22 cellular contexts compared by ENCODE assay signal in genomic region chr17:47812146-47812920, GRCh38. TPM values are rescaled to one million over a fixed set of nuclear protein-coding genes. Genes with fewer than 3 reads are reported as not detected.
A peak's percentile ranks its signal among the peaks of the same experiment; 100 is the strongest.
DNase-seq lines count a peak whose midpoint lies in the region; ATAC-seq and TF ChIP-seq lines count a peak whose summit lies in the region.
"Had no signal": no experiment of that assay in that cellular context is flagged by ENCODE, and none has a peak within 500 bp of the region (broad histone marks: within the 10 kb centered on the region; RNA-seq: fewer than 3 reads in every experiment).

No MANE protein-coding gene starts in this region.

- no peaks in the 10 kb centered on the region for H3K4me1 ChIP-seq in right lobe of liver

- H3K36me3 Mint-ChIP-seq in activated CD8-positive, alpha-beta T cell treated with anti-CD3 and anti-CD28 coated beads, Interleukin-2, amount 10 ng/mL, durations not matched to agents 7 days and 5 days (ENCODE audit: low read depth), result peaks cover 50% of the 10 kb centered on the region
- H3K36me3 Mint-ChIP-seq in activated CD8-positive, alpha-beta T cell treated with anti-CD3 and anti-CD28 coated beads for 36 hours (ENCODE audit: low read depth), result peaks cover 15% of the 10 kb centered on the region
- peaks cover 26% of the 10 kb centered on the region for H3K36me3 Mint-ChIP-seq in T-helper 17 cell (ENCODE audit: low read depth)
- peaks cover 84% of the 10 kb centered on the region for H3K36me3 Mint-ChIP-seq in stimulated activated effector memory CD8-positive, alpha-beta T cell treated with anti-CD3 and anti-CD28 coated beads, Interleukin-12 subunit alpha, Interleukin-12 subunit beta, amount 100 ng/mL, for 72 hours

- H3K27ac Mint-ChIP-seq in activated CD8-positive, alpha-beta T cell treated with anti-CD3 and anti-CD28 coated beads, Interleukin-2, amount 10 ng/mL, durations not matched to agents 7 days and 5 days, result peak overlapping the region; percentile 17
- H3K27ac Mint-ChIP-seq in activated CD8-positive, alpha-beta T cell treated with anti-CD3 and anti-CD28 coated beads for 36 hours, result no peak overlapping the region
- H3K27ac Mint-ChIP-seq in T-helper 17 cell, result peak overlapping the region; percentile 87
- peak overlapping the region; percentile 92 for H3K27ac Mint-ChIP-seq in stimulated activated effector memory CD8-positive, alpha-beta T cell treated with anti-CD3 and anti-CD28 coated beads, Interleukin-12 subunit alpha, Interleukin-12 subunit beta, amount 100 ng/mL, for 72 hours
- H3K27ac Mint-ChIP-seq: GM23338 had no signal

- no peak for TF ChIP-seq CTCF in activated CD8-positive, alpha-beta T cell treated with anti-CD3 and anti-CD28 coated beads for 36 hours (IDR thresholded peaks at IDR 0.05)
- TF ChIP-seq CTCF in right lobe of liver (IDR thresholded peaks at IDR 0.05), result no peak

- no peaks in the 10 kb centered on the region for H3K27me3 ChIP-seq in right lobe of liver
- H3K27me3 ChIP-seq: MG63, ovary had no signal

- 70% methylated on average over 10 of the region's 18 CpGs for whole genome bisulfite sequencing in right lobe of liver (ENCODE audit: insufficient coverage, low coverage, low lambda C conversion rate, missing lambda C conversion rate)

- no peaks in the 10 kb centered on the region for H3K9me3 Mint-ChIP-seq in activated CD8-positive, alpha-beta T cell treated with anti-CD3 and anti-CD28 coated beads, Interleukin-2, amount 10 ng/mL, durations not matched to agents 7 days and 5 days (ENCODE audit: insufficient read depth)
- no peaks in the 10 kb centered on the region for H3K9me3 Mint-ChIP-seq in activated CD8-positive, alpha-beta T cell treated with anti-CD3 and anti-CD28 coated beads for 36 hours
- no peaks in the 10 kb centered on the region for H3K9me3 Mint-ChIP-seq in stimulated activated effector memory CD8-positive, alpha-beta T cell treated with anti-CD3 and anti-CD28 coated beads, Interleukin-12 subunit alpha, Interleukin-12 subunit beta, amount 100 ng/mL, for 72 hours
- H3K9me3 Mint-ChIP-seq: GM23338 had no signal

- DNase-seq in activated CD8-positive, alpha-beta T cell treated with anti-CD3 and anti-CD28 coated beads, Interleukin-2, amount 10 ng/mL, durations not matched to agents 7 days and 5 days, result no peak
- no peak for DNase-seq in activated CD8-positive, alpha-beta T cell treated with anti-CD3 and anti-CD28 coated beads for 36 hours
- DNase-seq in T-helper 17 cell (no peak), right lobe of liver (peak in 2 of 3 donors; percentile 14 to 43), HCEC 1CT (no peak), NAMALWA (ENCODE audit: low spot score) (no peak)
- no peak for DNase-seq in stimulated activated effector memory CD8-positive, alpha-beta T cell treated with anti-CD3 and anti-CD28 coated beads, Interleukin-12 subunit alpha, Interleukin-12 subunit beta, amount 100 ng/mL, for 72 hours (ENCODE audit: low spot score in 2 of 2)
- DNase-seq: activated CD4-positive, alpha-beta T cell treated with anti-CD3 and anti-CD28 coated beads for 4 hours; C1 segment of cervical spinal cord; central memory CD4-positive, alpha-beta T cell; effector memory CD4-positive, alpha-beta T cell; left ventricle myocardium superior; MG63; NCI-H1694; NCI-H2227 treated with DMSO at 0.1 percent for 48 hours; stimulated activated CD4-positive, alpha-beta T cell treated with anti-CD3 and anti-CD28 coated beads, Interleukin-4, amount 100 ng/mL, for 24 hours had no signal

- peaks cover 5% of the 10 kb centered on the region for H3K4me1 Mint-ChIP-seq in activated CD8-positive, alpha-beta T cell treated with anti-CD3 and anti-CD28 coated beads, Interleukin-2, amount 10 ng/mL, durations not matched to agents 7 days and 5 days (ENCODE audit: low read depth)
- peaks cover 7% of the 10 kb centered on the region for H3K4me1 Mint-ChIP-seq in activated CD8-positive, alpha-beta T cell treated with anti-CD3 and anti-CD28 coated beads for 36 hours (ENCODE audit: low read depth)
- H3K4me1 Mint-ChIP-seq in T-helper 17 cell, result peaks cover 17% of the 10 kb centered on the region
- H3K4me1 Mint-ChIP-seq in stimulated activated effector memory CD8-positive, alpha-beta T cell treated with anti-CD3 and anti-CD28 coated beads, Interleukin-12 subunit alpha, Interleukin-12 subunit beta, amount 100 ng/mL, for 72 hours, result peaks cover 40% of the 10 kb centered on the region

- H3K36me3 ChIP-seq in right lobe of liver, result no peaks in the 10 kb centered on the region
- H3K36me3 ChIP-seq: ovary had no signal

- no peak for TF ChIP-seq POLR2A in right lobe of liver (IDR thresholded peaks at IDR 0.05)

- CTCF ChIA-PET in activated CD8-positive, alpha-beta T cell treated with anti-CD3 and anti-CD28 coated beads, Interleukin-2, amount 10 ng/mL, durations not matched to agents 7 days and 5 days (lab: Charles Lee), result no interaction called here
- CTCF ChIA-PET in activated CD8-positive, alpha-beta T cell treated with anti-CD3 and anti-CD28 coated beads for 36 hours (lab: Charles Lee), result no interaction called here

- H3K9me3 ChIP-seq in T-helper 17 cell (ENCODE audit: control insufficient read depth, low read length, poor library complexity, severe bottlenecking) (no peaks in the 10 kb centered on the region), right lobe of liver (no peaks in the 10 kb centered on the region)
- H3K9me3 ChIP-seq: A549, MG63, ovary had no signal

- no peak for ATAC-seq in activated CD8-positive, alpha-beta T cell treated with anti-CD3 and anti-CD28 coated beads, Interleukin-2, amount 10 ng/mL, durations not matched to agents 7 days and 5 days
- ATAC-seq in activated CD8-positive, alpha-beta T cell treated with anti-CD3 and anti-CD28 coated beads for 36 hours, result no peak
- ATAC-seq in T-helper 17 cell (no peak), right lobe of liver (no peak), GM19328 (IDR thresholded peaks at IDR 0.05; ENCODE audit: unreplicated experiment) (no peak)
- no peak for ATAC-seq in stimulated activated effector memory CD8-positive, alpha-beta T cell treated with anti-CD3 and anti-CD28 coated beads, Interleukin-12 subunit alpha, Interleukin-12 subunit beta, amount 100 ng/mL, for 72 hours
- ATAC-seq: A549, GM23338, left ventricle myocardium superior had no signal

- no peaks in the 10 kb centered on the region for H3K27me3 Mint-ChIP-seq in activated CD8-positive, alpha-beta T cell treated with anti-CD3 and anti-CD28 coated beads, Interleukin-2, amount 10 ng/mL, durations not matched to agents 7 days and 5 days (ENCODE audit: low read depth)
- H3K27me3 Mint-ChIP-seq in activated CD8-positive, alpha-beta T cell treated with anti-CD3 and anti-CD28 coated beads for 36 hours, result no peaks in the 10 kb centered on the region
- H3K27me3 Mint-ChIP-seq in T-helper 17 cell, result no peaks in the 10 kb centered on the region

- POLR2A ChIA-PET in activated CD8-positive, alpha-beta T cell treated with anti-CD3 and anti-CD28 coated beads, Interleukin-2, amount 10 ng/mL, durations not matched to agents 7 days and 5 days (lab: Charles Lee), result interaction anchor here (0.6 kb wide), 1 partner anchor 109 kb away, joined by 3 read pairs; no protein-coding TSS in a partner anchor
- POLR2A ChIA-PET in activated CD8-positive, alpha-beta T cell treated with anti-CD3 and anti-CD28 coated beads for 36 hours (lab: Charles Lee), result no interaction called here

- H3K27ac ChIP-seq in right lobe of liver, result no peak overlapping the region
- H3K27ac ChIP-seq: ovary, SK-N-MC, skin epidermis had no signal

- intact Hi-C loops in activated CD8-positive, alpha-beta T cell treated with anti-CD3 and anti-CD28 coated beads for 36 hours (cut with micrococcal nuclease), result no loop called here
- intact Hi-C loops in right lobe of liver (cut with DNase I), result no loop called here

- no peak overlapping the region for H3K4me3 Mint-ChIP-seq in activated CD8-positive, alpha-beta T cell treated with anti-CD3 and anti-CD28 coated beads, Interleukin-2, amount 10 ng/mL, durations not matched to agents 7 days and 5 days
- H3K4me3 Mint-ChIP-seq in activated CD8-positive, alpha-beta T cell treated with anti-CD3 and anti-CD28 coated beads for 36 hours, result no peak overlapping the region
- H3K4me3 Mint-ChIP-seq in T-helper 17 cell, result peak overlapping the region; percentile 66
- H3K4me3 Mint-ChIP-seq in stimulated activated effector memory CD8-positive, alpha-beta T cell treated with anti-CD3 and anti-CD28 coated beads, Interleukin-12 subunit alpha, Interleukin-12 subunit beta, amount 100 ng/mL, for 72 hours, result no peak overlapping the region
- H3K4me3 Mint-ChIP-seq: GM23338 had no signal

- H3K4me3 ChIP-seq in right lobe of liver, result no peak overlapping the region
- H3K4me3 ChIP-seq: A549, GM23338, MG63, ovary, SK-N-MC, skin epidermis had no signal

RNA-seq across cellular contexts. Expression of gene OSBPL7, which starts 9.3 kb away (rescaled TPM):
- 10 to 100 TPM; 33.0 to 33.6 TPM for total RNA-seq in activated CD8-positive, alpha-beta T cell treated with anti-CD3 and anti-CD28 coated beads, Interleukin-2, amount 10 ng/mL, durations not matched to agents 7 days and 5 days
- total RNA-seq in activated CD8-positive, alpha-beta T cell treated with anti-CD3 and anti-CD28 coated beads for 36 hours, result 10 to 100 TPM; 18.0 to 19.8 TPM
- total RNA-seq in T-helper 17 cell (10 to 100 TPM; 52.4 to 59.6 TPM), right lobe of liver (1 to 10 TPM in 5 of 6 experiments, under 1 TPM in 1; 0.62 to 2.2 (median 1.4) TPM)

RNA-seq across cellular contexts. Expression of gene MRPL10, which starts 19.0 kb away (rescaled TPM):
- total RNA-seq in activated CD8-positive, alpha-beta T cell treated with anti-CD3 and anti-CD28 coated beads, Interleukin-2, amount 10 ng/mL, durations not matched to agents 7 days and 5 days, result 10 to 100 TPM; 37.9 to 41.6 TPM
- total RNA-seq in activated CD8-positive, alpha-beta T cell treated with anti-CD3 and anti-CD28 coated beads for 36 hours, result 10 to 100 TPM; 66.5 to 67.0 TPM
- total RNA-seq in T-helper 17 cell, result 10 to 100 TPM; 82.3 to 90.2 TPM
- total RNA-seq in right lobe of liver, result 10 to 100 TPM; 14.4 to 26.1 (median 16.3) TPM

RNA-seq across cellular contexts. Expression of gene LRRC46, which starts 19.1 kb away (rescaled TPM):
- total RNA-seq in activated CD8-positive, alpha-beta T cell treated with anti-CD3 and anti-CD28 coated beads, Interleukin-2, amount 10 ng/mL, durations not matched to agents 7 days and 5 days, result under 1 TPM; 0.82 to 0.97 TPM
- total RNA-seq in activated CD8-positive, alpha-beta T cell treated with anti-CD3 and anti-CD28 coated beads for 36 hours, result under 1 TPM; 0.38 to 0.67 TPM
- total RNA-seq in T-helper 17 cell, result under 1 TPM; 0.90 to 0.99 TPM
- under 1 TPM; 0.12 to 0.44 (median 0.35) TPM for total RNA-seq in right lobe of liver
- total RNA-seq: left ventricle myocardium superior had no signal

RNA-seq across cellular contexts. Expression of gene SCRN2, which starts 28.7 kb away (rescaled TPM):
- total RNA-seq in activated CD8-positive, alpha-beta T cell treated with anti-CD3 and anti-CD28 coated beads, Interleukin-2, amount 10 ng/mL, durations not matched to agents 7 days and 5 days, result 10 to 100 TPM; 24.1 to 24.8 TPM
- total RNA-seq in activated CD8-positive, alpha-beta T cell treated with anti-CD3 and anti-CD28 coated beads for 36 hours, result 10 to 100 TPM; 21.0 to 23.8 TPM
- total RNA-seq in T-helper 17 cell (10 to 100 TPM; 21.4 to 27.1 TPM), right lobe of liver (10 to 100 TPM; 18.1 to 25.7 (median 19.6) TPM)

RNA-seq across cellular contexts. Expression of gene SP6, which starts 38.6 kb away (rescaled TPM):
- under 1 TPM in 1 of 2 experiments, not detected in 1; 0.05 TPM for total RNA-seq in activated CD8-positive, alpha-beta T cell treated with anti-CD3 and anti-CD28 coated beads, Interleukin-2, amount 10 ng/mL, durations not matched to agents 7 days and 5 days
- total RNA-seq in activated CD8-positive, alpha-beta T cell treated with anti-CD3 and anti-CD28 coated beads for 36 hours, result under 1 TPM; 0.13 to 0.18 TPM
- total RNA-seq in T-helper 17 cell, result under 1 TPM; 0.20 to 0.21 TPM
- total RNA-seq in right lobe of liver, result under 1 TPM in 3 of 6 experiments, not detected in 3; 0.09 to 0.12 (median 0.11) TPM

Comparison
In these comparisons a context has a peak if more than half of its experiments do, and no peak if none do; other contexts are left out.
1. DNase-seq: peak in right lobe of liver (2 of 3); none in activated CD8-positive, alpha-beta T cell treated with anti-CD3 and anti-CD28 coated beads, Interleukin-2, amount 10 ng/mL, durations not matched to agents 7 days and 5 days (single experiment), activated CD8-positive, alpha-beta T cell treated with anti-CD3 and anti-CD28 coated beads for 36 hours (single experiment), T-helper 17 cell (0 of 3), stimulated activated effector memory CD8-positive, alpha-beta T cell treated with anti-CD3 and anti-CD28 coated beads, Interleukin-12 subunit alpha, Interleukin-12 subunit beta, amount 100 ng/mL, for 72 hours (0 of 2), HCEC 1CT (single experiment) and NAMALWA (single experiment).
2. RNA of gene OSBPL7, which starts 9.3 kb away (total RNA-seq): 52.4 to 59.6 TPM in T-helper 17 cell, 33.0 to 33.6 TPM in activated CD8-positive, alpha-beta T cell treated with anti-CD3 and anti-CD28 coated beads, Interleukin-2, amount 10 ng/mL, durations not matched to agents 7 days and 5 days and 18.0 to 19.8 TPM in activated CD8-positive, alpha-beta T cell treated with anti-CD3 and anti-CD28 coated beads for 36 hours; 0.62 to 2.2 TPM in right lobe of liver; every median in the first group is over 4 times any median in the second.